Comparison of ENCODE assay signal across 35 cellular contexts in genomic region chr7:137634356-137634755, GRCh38.
"Had no signal": no experiment of that assay in that cellular context is flagged by ENCODE, and none has a peak within 500 bp of the region (broad histone marks: within the 10 kb centered on the region; RNA-seq: fewer than 3 reads in every experiment).

No MANE protein-coding gene starts in this region.

- H3K27me3 Mint-ChIP-seq: activated CD4-positive, alpha-beta memory T cell treated with anti-CD3 and anti-CD28 coated beads for 36 hours; activated naive CD8-positive, alpha-beta T cell treated with anti-CD3 and anti-CD28 coated beads for 36 hours; activated naive CD8-positive, alpha-beta T cell treated with anti-CD3 and anti-CD28 coated beads, Interleukin-2, amount 50 U/mL, for 24 hours; central memory CD8-positive, alpha-beta T cell had no signal

- H3K27ac Mint-ChIP-seq: activated CD4-positive, alpha-beta memory T cell treated with anti-CD3 and anti-CD28 coated beads for 36 hours; activated CD4-positive, alpha-beta T cell treated with anti-CD3 and anti-CD28 coated beads for 36 hours; activated CD4-positive, alpha-beta T cell treated with anti-CD3 and anti-CD28 coated beads, Interleukin-2, amount 10 ng/mL, durations not matched to agents 24 days and 14 days; activated CD8-positive, alpha-beta memory T cell treated with anti-CD3 and anti-CD28 coated beads, Interleukin-2, amount 10 ng/mL, durations not matched to agents 7 days and 5 days; activated CD8-positive, alpha-beta T cell treated with anti-CD3 and anti-CD28 coated beads, Interleukin-2, amount 10 ng/mL, durations not matched to agents 7 days and 5 days; activated naive CD4-positive, alpha-beta T cell treated with anti-CD3 and anti-CD28 coated beads for 36 hours; activated naive CD4-positive, alpha-beta T cell treated with anti-CD3 and anti-CD28 coated beads, Interleukin-2, amount 50 U/mL, for 24 hours; activated naive CD8-positive, alpha-beta T cell treated with anti-CD3 and anti-CD28 coated beads for 36 hours; activated naive CD8-positive, alpha-beta T cell treated with anti-CD3 and anti-CD28 coated beads, Interleukin-2, amount 50 U/mL, for 24 hours; activated T-helper 1 cell treated with anti-CD3 and anti-CD28 coated beads, Interleukin-12 subunit alpha, Interleukin-12 subunit beta, Interleukin-2, Interleukin-4 antibody, amounts not matched to agents 30 ng/mL and 10 ng/mL and 1 ng/mL, durations not matched to agents 14 hours and 24 hours and 36 hours; activated T-helper 2 cell treated with anti-CD3 and anti-CD28 coated beads, Interferon-gamma antibody, Interleukin-2, Interleukin-4, amounts not matched to agents 10 μg/mL and 5 μg/mL and 100 μg/mL, durations not matched to agents 14 hours and 24 hours and 36 hours; dendritic cell treated with granulocyte-macrophage colony-stimulating factor and Interleukin-4, amounts not matched to agents 40 ng/mL and 50 ng/mL, for 4 days; effector memory CD8-positive, alpha-beta T cell; T-helper 17 cell; T-helper 2 cell treated with Interferon-gamma antibody and Interleukin-4, amounts not matched to agents 5 μg/mL and 100 μg/mL, for 36 hours had no signal

- H3K27me3 ChIP-seq: adrenal gland, body of pancreas, heart left ventricle had no signal

- H3K9me3 ChIP-seq: adrenal gland, body of pancreas, gastrocnemius medialis, heart left ventricle had no signal

- DNase-seq: activated CD4-positive, alpha-beta memory T cell treated with anti-CD3 and anti-CD28 coated beads for 36 hours; activated CD4-positive, alpha-beta T cell treated with anti-CD3 and anti-CD28 coated beads for 36 hours; activated CD4-positive, alpha-beta T cell treated with anti-CD3 and anti-CD28 coated beads, Interleukin-2, amount 10 ng/mL, durations not matched to agents 24 days and 14 days; activated CD4-positive, CD25-positive, alpha-beta regulatory T cell; activated CD4-positive, CD25-positive, alpha-beta regulatory T cell treated with anti-CD3 and anti-CD28 coated beads, Interleukin-2, amount 50 U/mL, for 72 hours; activated CD8-positive, alpha-beta memory T cell treated with anti-CD3 and anti-CD28 coated beads, Interleukin-2, amount 10 ng/mL, durations not matched to agents 7 days and 5 days; activated CD8-positive, alpha-beta memory T cell treated with anti-CD3 and anti-CD28 coated beads, Interleukin-2, amount 50 U/mL, for 4 hours; activated CD8-positive, alpha-beta T cell treated with anti-CD3 and anti-CD28 coated beads, Interleukin-2, amount 10 ng/mL, durations not matched to agents 7 days and 5 days; activated effector memory CD4-positive, alpha-beta T cell treated with anti-CD3 and anti-CD28 coated beads, Interleukin-2, amount 50 U/mL, for 16 hours; activated naive CD4-positive, alpha-beta T cell treated with anti-CD3 and anti-CD28 coated beads for 36 hours; activated naive CD8-positive, alpha-beta T cell treated with anti-CD3 and anti-CD28 coated beads for 36 hours; activated naive CD8-positive, alpha-beta T cell treated with anti-CD3 and anti-CD28 coated beads, Interleukin-2, amount 50 U/mL, for 24 hours; activated T-cell treated with anti-CD3 and anti-CD28 coated beads, Interleukin-2, amount 50 U/mL, for 1 hour; activated T-cell treated with anti-CD3 and anti-CD28 coated beads, Interleukin-2, amount 50 U/mL, for 48 hours; adrenal gland; amygdala; aorta; body of pancreas; dorsolateral prefrontal cortex; effector memory CD8-positive, alpha-beta T cell; foreskin fibroblast; gastrocnemius medialis; glutamatergic neuron; heart left ventricle; T-helper 1 cell; T-helper 17 cell; T1000 had no signal

- H3K4me3 ChIP-seq: adrenal gland, body of pancreas, coronary artery, dorsolateral prefrontal cortex, gastrocnemius medialis, heart left ventricle had no signal

- H3K9me3 Mint-ChIP-seq: activated CD4-positive, alpha-beta memory T cell treated with anti-CD3 and anti-CD28 coated beads for 36 hours; activated CD4-positive, alpha-beta T cell treated with anti-CD3 and anti-CD28 coated beads, Interleukin-2, amount 10 ng/mL, durations not matched to agents 24 days and 14 days; activated naive CD4-positive, alpha-beta T cell treated with anti-CD3 and anti-CD28 coated beads for 36 hours; activated naive CD4-positive, alpha-beta T cell treated with anti-CD3 and anti-CD28 coated beads, Interleukin-2, amount 50 U/mL, for 24 hours; activated naive CD8-positive, alpha-beta T cell treated with anti-CD3 and anti-CD28 coated beads for 36 hours; activated naive CD8-positive, alpha-beta T cell treated with anti-CD3 and anti-CD28 coated beads, Interleukin-2, amount 50 U/mL, for 24 hours; activated T-helper 1 cell treated with anti-CD3 and anti-CD28 coated beads, Interleukin-12 subunit alpha, Interleukin-12 subunit beta, Interleukin-2, Interleukin-4 antibody, amounts not matched to agents 30 ng/mL and 10 ng/mL and 1 ng/mL, durations not matched to agents 14 hours and 24 hours and 36 hours; activated T-helper 2 cell treated with anti-CD3 and anti-CD28 coated beads, Interferon-gamma antibody, Interleukin-2, Interleukin-4, amounts not matched to agents 10 μg/mL and 5 μg/mL and 100 μg/mL, durations not matched to agents 14 hours and 24 hours and 36 hours; central memory CD8-positive, alpha-beta T cell; dendritic cell treated with granulocyte-macrophage colony-stimulating factor and Interleukin-4, amounts not matched to agents 40 ng/mL and 50 ng/mL, for 4 days; effector memory CD8-positive, alpha-beta T cell; T-helper 2 cell treated with Interferon-gamma antibody and Interleukin-4, amounts not matched to agents 5 μg/mL and 100 μg/mL, for 36 hours had no signal

- H3K4me1 Mint-ChIP-seq: activated CD4-positive, alpha-beta T cell treated with anti-CD3 and anti-CD28 coated beads for 36 hours; activated CD4-positive, alpha-beta T cell treated with anti-CD3 and anti-CD28 coated beads, Interleukin-2, amount 10 ng/mL, durations not matched to agents 24 days and 14 days; activated CD8-positive, alpha-beta memory T cell treated with anti-CD3 and anti-CD28 coated beads, Interleukin-2, amount 10 ng/mL, durations not matched to agents 7 days and 5 days; activated naive CD4-positive, alpha-beta T cell treated with anti-CD3 and anti-CD28 coated beads, Interleukin-2, amount 50 U/mL, for 24 hours; activated naive CD8-positive, alpha-beta T cell treated with anti-CD3 and anti-CD28 coated beads for 36 hours; activated naive CD8-positive, alpha-beta T cell treated with anti-CD3 and anti-CD28 coated beads, Interleukin-2, amount 50 U/mL, for 24 hours; central memory CD8-positive, alpha-beta T cell had no signal

- H3K4me1 ChIP-seq: adrenal gland, body of pancreas, gastrocnemius medialis, heart left ventricle had no signal

- ATAC-seq: activated CD4-positive, alpha-beta T cell treated with anti-CD3 and anti-CD28 coated beads for 36 hours; activated CD8-positive, alpha-beta memory T cell treated with anti-CD3 and anti-CD28 coated beads, Interleukin-2, amount 10 ng/mL, durations not matched to agents 7 days and 5 days; activated CD8-positive, alpha-beta T cell treated with anti-CD3 and anti-CD28 coated beads, Interleukin-2, amount 10 ng/mL, durations not matched to agents 7 days and 5 days; activated naive CD8-positive, alpha-beta T cell treated with anti-CD3 and anti-CD28 coated beads, Interleukin-2, amount 50 U/mL, for 24 hours; body of pancreas; effector memory CD8-positive, alpha-beta T cell; gastrocnemius medialis; heart left ventricle; T-helper 17 cell had no signal

- H3K27ac ChIP-seq: adrenal gland, body of pancreas, coronary artery, dorsolateral prefrontal cortex, epithelial cell of prostate, gastrocnemius medialis, heart left ventricle had no signal

- H3K36me3 Mint-ChIP-seq: activated CD4-positive, alpha-beta memory T cell treated with anti-CD3 and anti-CD28 coated beads for 36 hours; activated CD8-positive, alpha-beta memory T cell treated with anti-CD3 and anti-CD28 coated beads, Interleukin-2, amount 10 ng/mL, durations not matched to agents 7 days and 5 days; activated naive CD4-positive, alpha-beta T cell treated with anti-CD3 and anti-CD28 coated beads, Interleukin-2, amount 50 U/mL, for 24 hours; activated naive CD8-positive, alpha-beta T cell treated with anti-CD3 and anti-CD28 coated beads for 36 hours had no signal

- H3K36me3 ChIP-seq: adrenal gland, gastrocnemius medialis, heart left ventricle had no signal

- H3K4me3 Mint-ChIP-seq: activated CD4-positive, alpha-beta memory T cell treated with anti-CD3 and anti-CD28 coated beads for 36 hours; activated CD4-positive, alpha-beta T cell treated with anti-CD3 and anti-CD28 coated beads for 36 hours; activated CD4-positive, alpha-beta T cell treated with anti-CD3 and anti-CD28 coated beads, Interleukin-2, amount 10 ng/mL, durations not matched to agents 24 days and 14 days; activated CD8-positive, alpha-beta memory T cell treated with anti-CD3 and anti-CD28 coated beads, Interleukin-2, amount 10 ng/mL, durations not matched to agents 7 days and 5 days; activated CD8-positive, alpha-beta T cell treated with anti-CD3 and anti-CD28 coated beads, Interleukin-2, amount 10 ng/mL, durations not matched to agents 7 days and 5 days; activated naive CD4-positive, alpha-beta T cell treated with anti-CD3 and anti-CD28 coated beads for 36 hours; activated naive CD4-positive, alpha-beta T cell treated with anti-CD3 and anti-CD28 coated beads, Interleukin-2, amount 50 U/mL, for 24 hours; activated naive CD8-positive, alpha-beta T cell treated with anti-CD3 and anti-CD28 coated beads for 36 hours; activated naive CD8-positive, alpha-beta T cell treated with anti-CD3 and anti-CD28 coated beads, Interleukin-2, amount 50 U/mL, for 24 hours; activated T-helper 1 cell treated with anti-CD3 and anti-CD28 coated beads, Interleukin-12 subunit alpha, Interleukin-12 subunit beta, Interleukin-2, Interleukin-4 antibody, amounts not matched to agents 30 ng/mL and 10 ng/mL and 1 ng/mL, durations not matched to agents 14 hours and 24 hours and 36 hours; central memory CD8-positive, alpha-beta T cell; dendritic cell treated with granulocyte-macrophage colony-stimulating factor and Interleukin-4, amounts not matched to agents 40 ng/mL and 50 ng/mL, for 4 days; effector memory CD8-positive, alpha-beta T cell; T-helper 17 cell; T-helper 2 cell treated with Interferon-gamma antibody and Interleukin-4, amounts not matched to agents 5 μg/mL and 100 μg/mL, for 36 hours had no signal
